ENCODE assay signal across 8 cellular contexts in the genomic region with DNA sequence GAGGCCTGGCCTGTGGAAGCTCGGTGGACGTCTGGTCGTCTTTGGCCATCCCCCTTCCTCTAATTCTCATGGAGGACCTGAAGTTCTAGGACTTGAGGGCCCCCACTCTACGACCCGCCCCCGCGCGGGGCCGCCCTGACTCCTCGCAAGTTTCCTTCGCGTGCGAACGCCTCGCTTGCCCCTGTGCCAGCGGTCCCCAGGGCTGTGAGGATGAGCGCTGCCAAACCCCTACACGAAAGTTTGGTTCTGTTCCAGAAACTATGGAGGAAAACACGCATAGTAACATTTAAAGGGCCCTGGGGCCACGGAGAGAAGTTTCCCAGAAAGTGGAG. TPM values are rescaled to one million over a fixed set of nuclear protein-coding genes. Genes with fewer than 3 reads are reported as not detected.
A peak's percentile ranks its signal among the peaks of the same experiment; 100 is the strongest.
DNase-seq lines count a peak whose midpoint lies in the region; ATAC-seq and TF ChIP-seq lines count a peak whose summit lies in the region.

No MANE protein-coding gene starts in this region.

- peaks cover 21% of the 10 kb centered on the region for H3K79me2 ChIP-seq in GM23338 (replicated peaks; ENCODE audit: insufficient read depth)

- H3K4me2 ChIP-seq in GM23338 = peak overlapping the region; percentile 100

- peaks cover 36% of the 10 kb centered on the region for H3K4me1 Mint-ChIP-seq in GM23338
- peaks cover 8% of the 10 kb centered on the region for H3K4me1 Mint-ChIP-seq in progenitor cell of endocrine pancreas (ENCODE audit: low read depth)

- H3K4me3 ChIP-seq in GM23338 (peak overlapping the region; percentile 93), WERI-Rb-1 (ENCODE audit: low read depth, low read length) (peak overlapping the region; percentile 94), foreskin fibroblast (ENCODE audit: low read depth in 1 of 2, low read length in 2 of 2) (peak overlapping the region; percentile 89 to 98)

- H3K27me3 Mint-ChIP-seq in GM23338 (ENCODE audit: insufficient read depth, low read depth, poor library complexity) (peaks cover 33% of the 10 kb centered on the region), progenitor cell of endocrine pancreas (peaks cover 67% of the 10 kb centered on the region)

- H3K27me3 ChIP-seq in GM23338 (ENCODE audit: insufficient read depth) (peaks cover 47% of the 10 kb centered on the region), WERI-Rb-1 (ENCODE audit: insufficient read depth, low read depth, severe bottlenecking) (no peaks in the 10 kb centered on the region)

- ATAC-seq in GM23338 = peak; percentile 5

- TF ChIP-seq CTCF in GM23338 (conservative IDR thresholded peaks at IDR 0.05; ENCODE audit: low read depth in 2 of 2) = no peak
- TF ChIP-seq CTCF in WERI-Rb-1 (IDR thresholded peaks at IDR 0.05; ENCODE audit: low read depth, low read length) = no peak
- TF ChIP-seq CTCF in foreskin fibroblast (IDR thresholded peaks at IDR 0.05; ENCODE audit: low read depth, low read length) = no peak
- TF ChIP-seq CTCF in progenitor cell of endocrine pancreas (IDR thresholded peaks at IDR 0.05; ENCODE audit: unreplicated experiment) = no peak

- H3K9me2 ChIP-seq in GM23338 (ENCODE audit: insufficient read depth) = no peaks in the 10 kb centered on the region

- no peaks in the 10 kb centered on the region for H3K9me3 Mint-ChIP-seq in GM23338
- no peaks in the 10 kb centered on the region for H3K9me3 Mint-ChIP-seq in progenitor cell of endocrine pancreas (ENCODE audit: low read depth)

- no peak overlapping the region for H3K27ac Mint-ChIP-seq in GM23338
- H3K27ac Mint-ChIP-seq in progenitor cell of endocrine pancreas = no peak overlapping the region

- DNase-seq in GM23338 (ENCODE audit: low spot score) (no peak), WERI-Rb-1 (no peak), foreskin fibroblast (peak; percentile 60 to 79), progenitor cell of endocrine pancreas (ENCODE audit: low spot score, unreplicated experiment) (no peak), SW480 (ENCODE audit: low spot score) (no peak), NCI-H748 (lab: John Stamatoyannopoulos, UW; ENCODE audit: unreplicated experiment) (no peak)
- no peak for DNase-seq in effector CD4-positive, alpha-beta T cell
- no peak for DNase-seq in activated effector memory CD4-positive, alpha-beta T cell treated with anti-CD3 and anti-CD28 coated beads, Interleukin-2, amount 50 U/mL, for 16 hours

- H3K4me1 ChIP-seq in GM23338 (ENCODE audit: insufficient read depth) = peaks cover 36% of the 10 kb centered on the region

- H3K4me3 Mint-ChIP-seq in GM23338 = peak overlapping the region; percentile 88
- peak overlapping the region; percentile 81 for H3K4me3 Mint-ChIP-seq in progenitor cell of endocrine pancreas (ENCODE audit: low read depth)

- no peaks in the 10 kb centered on the region for H3K36me3 ChIP-seq in GM23338 (ENCODE audit: insufficient read depth)
- H3K36me3 ChIP-seq in WERI-Rb-1 = 0 out of 2 replicates have a peak, but pooled peaks cover 2% of the 10 kb centered on the region

- H3K27ac ChIP-seq in GM23338 (ENCODE audit: low read depth) (no peak overlapping the region), WERI-Rb-1 (peak overlapping the region; percentile 85)

- H3K36me3 Mint-ChIP-seq in GM23338 (ENCODE audit: low read depth) (no peaks in the 10 kb centered on the region), progenitor cell of endocrine pancreas (ENCODE audit: insufficient read depth) (no peaks in the 10 kb centered on the region)

- no peaks in the 10 kb centered on the region; the same call in 1 of the 2 replicates for H3F3A ChIP-seq in GM23338 (replicated peaks; ENCODE audit: low read depth)

- no peaks in the 10 kb centered on the region for H3K9me3 ChIP-seq in WERI-Rb-1 (ENCODE audit: severe bottlenecking)

- H2AFZ ChIP-seq in GM23338 = peak overlapping the region; percentile 84

- H4K20me1 ChIP-seq in GM23338 (replicated peaks; ENCODE audit: insufficient read depth) = no peaks in the 10 kb centered on the region

TF ChIP-seq in GM23338, 12 proteins besides CTCF, POLR2A, EP300 and RAD21:
- TF ChIP-seq ZNF331 (CRISPR knock-in tag; IDR thresholded peaks at IDR 0.05; ENCODE audit: low read depth) (no peak), EZH2phosphoT487 (IDR thresholded peaks at IDR 0.05; ENCODE audit: unreplicated experiment) (no peak)

RNA-seq across cellular contexts. Expression of a gene that starts 0.3 kb away (rescaled TPM):
- 30.4 and 33.0 TPM in 2 replicates for total RNA-seq in GM23338 (2014; rRNA removed; shearing (Covaris generic))
- polyA plus RNA-seq in GM23338 (2016; fragmentation: Nextera tagmentation; extraction: Ambion mirVana) = 12.7 and 13.4 TPM in 2 replicates
- 8.9 and 9.7 TPM in 2 replicates for total RNA-seq in progenitor cell of endocrine pancreas

Comparison
In these comparisons a context has a peak if more than half of its experiments do, and no peak if none do; other contexts are left out.
1. DNase-seq: peak in foreskin fibroblast (2 of 2); none in GM23338 (single experiment), WERI-Rb-1 (single experiment), progenitor cell of endocrine pancreas (single experiment), SW480 (single experiment), effector CD4-positive, alpha-beta T cell (single experiment), NCI-H748 (single experiment) and activated effector memory CD4-positive, alpha-beta T cell treated with anti-CD3 and anti-CD28 coated beads, Interleukin-2, amount 50 U/mL, for 16 hours (single experiment).
2. Peak in every context shown above with its lines, with median percentiles within 50 percentile points of each other: H3K4me3 ChIP-seq.